14 cellular contexts compared by ENCODE assay signal in the genomic region with DNA sequence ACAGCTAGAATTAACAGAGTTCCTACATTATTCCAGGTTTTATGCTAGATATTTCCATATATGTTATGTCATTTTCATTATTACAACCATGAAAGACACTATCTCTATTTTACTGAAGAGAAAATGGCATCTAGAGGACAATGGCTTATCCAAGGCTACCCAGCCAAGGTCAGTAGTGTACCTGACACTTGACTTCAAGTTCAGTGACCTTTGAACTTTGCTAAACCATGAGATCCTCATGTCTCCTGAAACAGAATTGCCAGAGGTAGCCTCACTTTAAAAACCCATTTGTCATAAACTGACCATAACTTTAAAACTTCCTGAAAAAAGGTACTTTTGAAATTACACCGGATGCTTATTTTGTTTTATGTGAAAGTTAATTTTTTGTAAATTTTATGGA. TPM values are rescaled to one million over a fixed set of nuclear protein-coding genes. Genes with fewer than 3 reads are reported as not detected.
DNase-seq lines count a peak whose midpoint lies in the region; TF ChIP-seq lines count a peak whose summit lies in the region.
"Had no signal": no experiment of that assay in that cellular context is flagged by ENCODE, and none has a peak within 500 bp of the region (broad histone marks: within the 10 kb centered on the region; RNA-seq: fewer than 3 reads in every experiment).

No MANE protein-coding gene starts in this region.

- peaks cover 19% of the 10 kb centered on the region for H3K36me3 Mint-ChIP-seq in activated CD4-positive, alpha-beta T cell treated with anti-CD3 and anti-CD28 coated beads, Interleukin-2, amount 10 ng/mL, durations not matched to agents 24 days and 14 days (ENCODE audit: low read depth)

- no peaks in the 10 kb centered on the region for H3K27me3 ChIP-seq in testis

- H3K9me3 ChIP-seq in testis: no peaks in the 10 kb centered on the region
- H3K9me3 ChIP-seq: A549, Caco-2 had no signal

- H3K4me3 Mint-ChIP-seq in activated CD4-positive, alpha-beta T cell treated with anti-CD3 and anti-CD28 coated beads, Interleukin-2, amount 10 ng/mL, durations not matched to agents 24 days and 14 days: no peak overlapping the region
- H3K4me3 Mint-ChIP-seq: CD4-positive, alpha-beta T cell; GM23338 had no signal

- peaks cover 52% of the 10 kb centered on the region for H3K4me1 Mint-ChIP-seq in activated CD4-positive, alpha-beta T cell treated with anti-CD3 and anti-CD28 coated beads, Interleukin-2, amount 10 ng/mL, durations not matched to agents 24 days and 14 days

- H3K4me1 ChIP-seq in testis: peaks cover 75% of the 10 kb centered on the region

- H3K9me3 Mint-ChIP-seq in activated CD4-positive, alpha-beta T cell treated with anti-CD3 and anti-CD28 coated beads, Interleukin-2, amount 10 ng/mL, durations not matched to agents 24 days and 14 days: no peaks in the 10 kb centered on the region
- H3K9me3 Mint-ChIP-seq: CD4-positive, alpha-beta T cell; GM23338 had no signal

- H3K4me3 ChIP-seq in testis: no peak overlapping the region
- H3K4me3 ChIP-seq: A549, GM23338 had no signal

- no peaks in the 10 kb centered on the region for H3K36me3 ChIP-seq in testis (ENCODE audit: low read depth, missing control alignments)

- no peak for TF ChIP-seq CTCF in testis (IDR thresholded peaks at IDR 0.05)

- H3K27me3 Mint-ChIP-seq in activated CD4-positive, alpha-beta T cell treated with anti-CD3 and anti-CD28 coated beads, Interleukin-2, amount 10 ng/mL, durations not matched to agents 24 days and 14 days: no peaks in the 10 kb centered on the region
- H3K27me3 Mint-ChIP-seq: CD4-positive, alpha-beta T cell had no signal

- H3K27ac Mint-ChIP-seq in activated CD4-positive, alpha-beta T cell treated with anti-CD3 and anti-CD28 coated beads, Interleukin-2, amount 10 ng/mL, durations not matched to agents 24 days and 14 days: no peak overlapping the region
- H3K27ac Mint-ChIP-seq: CD4-positive, alpha-beta T cell; GM23338 had no signal

- TF ChIP-seq POLR2A in testis (IDR thresholded peaks at IDR 0.05): no peak

- WGBS in testis, 2 donors: 71 to 94% methylated on average over 1 of the region's 1 CpG

- intact Hi-C loops in activated CD4-positive, alpha-beta T cell treated with anti-CD3 and anti-CD28 coated beads, Interleukin-2, amount 10 ng/mL, durations not matched to agents 24 days and 14 days (cut with micrococcal nuclease): loop anchor here (10.0 kb wide), 1 partner anchor 262 kb away; no protein-coding TSS in a partner anchor
- intact Hi-C loops in testis (cut with DNase I; ENCODE audit: low total_unique reads): no loop called here
- intact Hi-C loops in posterior vena cava (cut with DNase I): loop anchor here (5.0 to 10.0 kb wide), 2 partner anchors 40 to 1742 kb away; no protein-coding TSS in a partner anchor

- H3K27ac ChIP-seq in testis: peak overlapping the region; percentile 32 to 83
- H3K27ac ChIP-seq: 22Rv1, A549, C4-2B had no signal

- peak; percentile 38 for DNase-seq in activated CD4-positive, alpha-beta T cell treated with anti-CD3 and anti-CD28 coated beads, Interleukin-2, amount 10 ng/mL, durations not matched to agents 24 days and 14 days
- DNase-seq in activated CD4-positive, alpha-beta T cell treated with anti-CD3 and anti-CD28 coated beads, Interleukin-2, amount 50 U/mL, for 48 hours: no peak
- DNase-seq in testis: no peak
- DNase-seq in posterior vena cava (ENCODE audit: low spot score): no peak
- DNase-seq: AML-193; Caco-2; CD4-positive, alpha-beta T cell; HCEC 1CT had no signal

RNA-seq across cellular contexts. Expression of a gene that starts 14.4 kb away (rescaled TPM):
- total RNA-seq in activated CD4-positive, alpha-beta T cell treated with anti-CD3 and anti-CD28 coated beads, Interleukin-2, amount 10 ng/mL, durations not matched to agents 24 days and 14 days: 13.6 and 14.2 TPM in 2 replicates
- total RNA-seq in testis (10 to 100 TPM; 37.8 to 40.4 TPM), posterior vena cava (10 to 100 TPM in 1 of 2 donors, 1 to 10 TPM in 1; 9.9 to 11.0 TPM)
- polyA plus RNA-seq in testis (ENCODE audit: insufficient read depth, low read depth, low replicate concordance): 14.7 TPM

RNA-seq across cellular contexts. Expression of a gene that starts 32.6 kb away (rescaled TPM):
- total RNA-seq in activated CD4-positive, alpha-beta T cell treated with anti-CD3 and anti-CD28 coated beads, Interleukin-2, amount 10 ng/mL, durations not matched to agents 24 days and 14 days: not detected in 2 replicates
- total RNA-seq in testis (1 to 10 TPM; 2.0 to 8.9 TPM), posterior vena cava (not detected)
- polyA plus RNA-seq in testis (ENCODE audit: insufficient read depth, low read depth, low replicate concordance): 9.3 TPM
- total RNA-seq: CD4-positive, alpha-beta T cell; GM23338; HT-29 had no signal
- polyA plus RNA-seq: A549, BJ, GM23338 had no signal

RNA-seq across cellular contexts. Expression of a gene that starts 44.9 kb away (rescaled TPM):
- 10.3 and 14.7 TPM in 2 replicates for total RNA-seq in activated CD4-positive, alpha-beta T cell treated with anti-CD3 and anti-CD28 coated beads, Interleukin-2, amount 10 ng/mL, durations not matched to agents 24 days and 14 days
- 10 to 100 TPM; 46.1 to 47.4 TPM for total RNA-seq in testis
- 32.4 TPM for polyA plus RNA-seq in testis (ENCODE audit: insufficient read depth, low read depth, low replicate concordance)
- total RNA-seq in posterior vena cava: 10 to 100 TPM; 16.2 to 17.8 TPM

RNA-seq across cellular contexts. Expression of a gene that starts 45.8 kb away (rescaled TPM):
- not detected in 2 replicates for total RNA-seq in activated CD4-positive, alpha-beta T cell treated with anti-CD3 and anti-CD28 coated beads, Interleukin-2, amount 10 ng/mL, durations not matched to agents 24 days and 14 days
- total RNA-seq in testis (not detected), posterior vena cava (not detected)
- not detected for polyA plus RNA-seq in testis (ENCODE audit: insufficient read depth, low read depth, low replicate concordance)
- total RNA-seq: Caco-2; CD4-positive, alpha-beta T cell; GM23338; HT-29 had no signal
- polyA plus RNA-seq: A549, BJ, GM23338 had no signal

RNA-seq across cellular contexts. Expression of a gene that starts 56.3 kb away (rescaled TPM):
- total RNA-seq in activated CD4-positive, alpha-beta T cell treated with anti-CD3 and anti-CD28 coated beads, Interleukin-2, amount 10 ng/mL, durations not matched to agents 24 days and 14 days: 57.0 and 59.9 TPM in 2 replicates
- total RNA-seq in testis (10 to 100 TPM; 40.3 to 48.0 TPM), posterior vena cava (10 to 100 TPM; 14.6 to 19.1 TPM)
- 26.3 TPM for polyA plus RNA-seq in testis (ENCODE audit: insufficient read depth, low read depth, low replicate concordance)
